ENCODE assay signal across 8 cellular contexts in genomic region chr5:125485003-125485641, GRCh38.
DNase-seq lines count a peak whose midpoint lies in the region; ATAC-seq and TF ChIP-seq lines count a peak whose summit lies in the region.

No MANE protein-coding gene starts in this region.

- no peaks in the 10 kb centered on the region for H3K27me3 Mint-ChIP-seq in CD8-positive, alpha-beta T cell (ENCODE audit: low read depth)

- H3K9me3 Mint-ChIP-seq in CD8-positive, alpha-beta T cell: no peaks in the 10 kb centered on the region

- no peaks in the 10 kb centered on the region for H3K9me3 ChIP-seq in psoas muscle
- H3K9me3 ChIP-seq in effector memory CD4-positive, alpha-beta T cell (ENCODE audit: control insufficient read depth, low read length): no peaks in the 10 kb centered on the region
- H3K9me3 ChIP-seq in CD8-positive, alpha-beta T cell (ENCODE audit: low read length): no peaks in the 10 kb centered on the region

- no peaks in the 10 kb centered on the region for H3K4me1 Mint-ChIP-seq in CD8-positive, alpha-beta T cell (ENCODE audit: low read depth)

- DNase-seq in DMS153 (lab: John Stamatoyannopoulos, UW): peak; percentile 98
- DNase-seq in NCI-H1092 treated with DMSO at 0.1 percent for 48 hours (lab: John Stamatoyannopoulos, UW): peak; percentile 97
- peak; percentile 94 for DNase-seq in SW480 (ENCODE audit: low spot score)
- peak; percentile 94 for DNase-seq in glomerular visceral epithelial cell (ENCODE audit: extremely low spot score)
- DNase-seq in psoas muscle: no peak
- no peak for DNase-seq in effector memory CD4-positive, alpha-beta T cell
- DNase-seq in CD8-positive, alpha-beta T cell: no peak

- no peak for TF ChIP-seq CTCF in psoas muscle (IDR thresholded peaks at IDR 0.05)
- TF ChIP-seq CTCF in CD8-positive, alpha-beta T cell (IDR thresholded peaks at IDR 0.05): no peak

- CTCF ChIA-PET in CD8-positive, alpha-beta T cell (lab: Charles Lee): no interaction called here

- no peak overlapping the region for H3K27ac Mint-ChIP-seq in CD8-positive, alpha-beta T cell

- H3K36me3 ChIP-seq in psoas muscle (ENCODE audit: insufficient read depth in 1 of 2, low read depth in 1 of 2): no peaks in the 10 kb centered on the region
- no peaks in the 10 kb centered on the region for H3K36me3 ChIP-seq in effector memory CD4-positive, alpha-beta T cell (ENCODE audit: control insufficient read depth, insufficient read depth, low read length)
- H3K36me3 ChIP-seq in CD8-positive, alpha-beta T cell (ENCODE audit: insufficient read depth, low read length): no peaks in the 10 kb centered on the region

- H3K27me3 ChIP-seq in psoas muscle (ENCODE audit: insufficient read depth in 3 of 3, low read length in 2 of 3): no peaks in the 10 kb centered on the region
- no peaks in the 10 kb centered on the region for H3K27me3 ChIP-seq in effector memory CD4-positive, alpha-beta T cell (replicated peaks; ENCODE audit: control insufficient read depth, insufficient read depth, low read length, poor library complexity, severe bottlenecking)
- H3K27me3 ChIP-seq in CD8-positive, alpha-beta T cell (ENCODE audit: insufficient read depth, low read length): no peaks in the 10 kb centered on the region

- intact Hi-C loops in psoas muscle (cut with DNase I): loop anchor here in 1 of 2 donors (10.0 kb wide), 1 partner anchor 580 kb away; no protein-coding TSS in a partner anchor
- intact Hi-C loops in CD8-positive, alpha-beta T cell (cut with DNase I, micrococcal nuclease): no loop called here

- ATAC-seq in psoas muscle: peak; percentile 89 to 95 (median 90)
- ATAC-seq in CD8-positive, alpha-beta T cell: no peak
- no peak for ATAC-seq in HG03196 (IDR thresholded peaks at IDR 0.05; ENCODE audit: unreplicated experiment)

- H3K4me3 ChIP-seq in psoas muscle: peak overlapping the region; percentile 32
- H3K4me3 ChIP-seq in effector memory CD4-positive, alpha-beta T cell (ENCODE audit: insufficient read depth, low read depth, low read length, poor library complexity, severe bottlenecking): no peak overlapping the region
- H3K4me3 ChIP-seq in CD8-positive, alpha-beta T cell (ENCODE audit: low read depth, low read length): no peak overlapping the region

- WGBS in psoas muscle, 3 donors: 10 to 14% (median 13%) methylated on average over 5 of the region's 5 CpGs

- no peak overlapping the region for H3K4me3 Mint-ChIP-seq in CD8-positive, alpha-beta T cell

- H3K27ac ChIP-seq in psoas muscle: peak overlapping the region; percentile 85
- no peak overlapping the region for H3K27ac ChIP-seq in effector memory CD4-positive, alpha-beta T cell (ENCODE audit: insufficient read depth, low read length, poor library complexity, severe bottlenecking)
- H3K27ac ChIP-seq in CD8-positive, alpha-beta T cell (ENCODE audit: low read depth, low read length): no peak overlapping the region

- no peaks in the 10 kb centered on the region for H3K36me3 Mint-ChIP-seq in CD8-positive, alpha-beta T cell

- peaks cover 19% of the 10 kb centered on the region for H3K4me1 ChIP-seq in psoas muscle
- H3K4me1 ChIP-seq in effector memory CD4-positive, alpha-beta T cell (ENCODE audit: control insufficient read depth, insufficient read depth, low read length, poor library complexity, severe bottlenecking): no peaks in the 10 kb centered on the region
- no peaks in the 10 kb centered on the region for H3K4me1 ChIP-seq in CD8-positive, alpha-beta T cell (ENCODE audit: insufficient read depth, low read length)

- POLR2A ChIA-PET in CD8-positive, alpha-beta T cell (lab: Charles Lee): no interaction called here

Comparison
In these comparisons a context has a peak if more than half of its experiments do, and no peak if none do; other contexts are left out.
1. DNase-seq: peak in DMS153 (single experiment), NCI-H1092 treated with DMSO at 0.1 percent for 48 hours (single experiment), SW480 (single experiment) and glomerular visceral epithelial cell (single experiment); none in psoas muscle (0 of 2), effector memory CD4-positive, alpha-beta T cell (0 of 3) and CD8-positive, alpha-beta T cell (0 of 7).
2. ATAC-seq: peak in psoas muscle (4 of 4); none in CD8-positive, alpha-beta T cell (single experiment) and HG03196 (single experiment).